14 cellular contexts compared by ENCODE assay signal in the genomic region with DNA sequence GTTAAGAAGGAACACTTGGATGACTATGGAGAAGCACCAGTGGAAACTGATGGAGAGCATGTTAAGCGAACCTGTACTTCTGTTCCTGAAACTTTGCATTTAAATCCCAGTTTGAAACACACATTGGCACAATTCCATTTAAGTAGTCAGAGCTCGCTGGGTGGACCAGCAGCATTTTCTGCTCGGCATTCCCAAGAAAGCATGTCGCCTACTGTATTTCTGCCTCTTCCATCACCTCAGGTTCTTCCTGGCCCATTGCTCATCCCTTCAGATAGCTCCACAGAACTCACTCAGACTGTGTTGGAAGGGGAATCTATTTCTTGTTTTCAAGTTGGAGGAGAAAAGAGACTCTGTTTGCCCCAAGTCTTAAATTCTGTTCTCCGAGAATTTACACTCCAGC. TPM values are rescaled to one million over a fixed set of nuclear protein-coding genes. Genes with fewer than 3 reads are reported as not detected.
DNase-seq lines count a peak whose midpoint lies in the region; ATAC-seq and TF ChIP-seq lines count a peak whose summit lies in the region.
"Had no signal": no experiment of that assay in that cellular context is flagged by ENCODE, and none has a peak within 500 bp of the region (broad histone marks: within the 10 kb centered on the region; RNA-seq: fewer than 3 reads in every experiment).

No MANE protein-coding gene starts in this region.

- peak overlapping the region in 1 of 7 donors; percentile 58 for H3K27ac Mint-ChIP-seq in CD14-positive monocyte

- no peaks in the 10 kb centered on the region for H3K9me2 ChIP-seq in SK-N-SH

- DNase-seq in SK-N-SH = no peak
- DNase-seq in adipocyte (ENCODE audit: low read depth) = no peak
- DNase-seq in smooth muscle cell (lab: John Stamatoyannopoulos, UW; ENCODE audit: unreplicated experiment) = no peak
- DNase-seq in CD14-positive monocyte (ENCODE audit: low spot score) = no peak
- no peak for DNase-seq in iPS-NIHi7 (ENCODE audit: extremely low spot score)
- DNase-seq: activated T-cell treated with anti-CD3 and anti-CD28 coated beads, Interleukin-2, amount 50 U/mL, for 1 hour; DMS79; NCI-H1694 treated with DMSO at 0.1 percent for 48 hours had no signal

- no peaks in the 10 kb centered on the region for H3K9me3 ChIP-seq in SK-N-SH
- H3K9me3 ChIP-seq in adipocyte (ENCODE audit: control insufficient read depth, low read length) = no peaks in the 10 kb centered on the region
- H3K9me3 ChIP-seq in iPS-15b (ENCODE audit: control insufficient read depth, insufficient read depth, low read length) = no peaks in the 10 kb centered on the region
- no peaks in the 10 kb centered on the region for H3K9me3 ChIP-seq in smooth muscle cell (replicated peaks; ENCODE audit: low read depth)

- H3K79me2 ChIP-seq in SK-N-SH (ENCODE audit: insufficient read depth) = peaks cover 78% of the 10 kb centered on the region
- peaks cover 73% of the 10 kb centered on the region for H3K79me2 ChIP-seq in smooth muscle cell (ENCODE audit: low read depth)

- peaks cover 59% of the 10 kb centered on the region for H4K20me1 ChIP-seq in SK-N-SH (ENCODE audit: insufficient read depth)
- H4K20me1 ChIP-seq in smooth muscle cell (ENCODE audit: low read depth) = peaks cover 73% of the 10 kb centered on the region

- no peaks in the 10 kb centered on the region for H3K27me3 ChIP-seq in SK-N-SH (ENCODE audit: insufficient read depth)
- H3K27me3 ChIP-seq in adipocyte (replicated peaks; ENCODE audit: control insufficient read depth, insufficient read depth, low read length) = no peaks in the 10 kb centered on the region
- no peaks in the 10 kb centered on the region for H3K27me3 ChIP-seq in iPS-15b (ENCODE audit: control insufficient read depth, insufficient read depth, low read length)
- H3K27me3 ChIP-seq in smooth muscle cell (ENCODE audit: low read depth) = no peaks in the 10 kb centered on the region

- H3K4me1 ChIP-seq in SK-N-SH (ENCODE audit: control insufficient read depth in 1 of 2, insufficient read depth in 2 of 2, low read depth in 1 of 2, low read length in 1 of 2) (peaks cover 23 to 28% of the 10 kb centered on the region in 2 experiments), adipocyte (ENCODE audit: control insufficient read depth, insufficient read depth, low read length) (peaks cover 57% of the 10 kb centered on the region), iPS-15b (ENCODE audit: control insufficient read depth, insufficient read depth, low read length) (peaks cover 3% of the 10 kb centered on the region), smooth muscle cell (ENCODE audit: low read depth) (peaks cover 36% of the 10 kb centered on the region)

- H3K4me3 ChIP-seq in SK-N-SH (ENCODE audit: low read depth in 2 of 2, low read length in 1 of 2) = no peak overlapping the region; a peak in 1 of 4 replicates
- H3K4me3 ChIP-seq in adipocyte (ENCODE audit: low read length) = peak overlapping the region; percentile 89
- H3K4me3 ChIP-seq in iPS-15b (ENCODE audit: low read depth, low read length) = peak overlapping the region; percentile 88
- H3K4me3 ChIP-seq in smooth muscle cell = peak overlapping the region; percentile 89

- H3K36me3 Mint-ChIP-seq in CD14-positive monocyte = peaks cover 34 to 36% of the 10 kb centered on the region in 2 donors

- peak overlapping the region; percentile 87 for H3K4me2 ChIP-seq in SK-N-SH
- peak overlapping the region; percentile 90 for H3K4me2 ChIP-seq in smooth muscle cell

- ATAC-seq in SK-N-SH treated with all-trans-retinoic acid at 6 μM for 48 hours = no peak
- no peak for ATAC-seq in HG02870 (IDR thresholded peaks at IDR 0.05; ENCODE audit: unreplicated experiment)

- H3K4me1 Mint-ChIP-seq in CD14-positive monocyte = peaks cover 43% of the 10 kb centered on the region

- no peak for TF ChIP-seq EP300 in SK-N-SH (IDR thresholded peaks at IDR 0.05; ENCODE audit: borderline replicate concordance in 1 of 2, low read depth in 1 of 2, low read length in 1 of 2)

- 85% methylated on average over 2 of the region's 5 CpGs for WGBS in SK-N-SH (ENCODE audit: low lambda C conversion rate)
- WGBS in smooth muscle cell (ENCODE audit: low lambda C conversion rate) = 74% methylated on average over 5 of the region's 5 CpGs

- POLR2A ChIA-PET in SK-N-SH (lab: Yijun Ruan, JAX) = no interaction called here

- CTCF ChIA-PET in SK-N-SH (lab: Yijun Ruan, JAX) = interaction anchor here (1.0 to 1.9 kb wide), 2 partner anchors 9 to 172 kb away, joined by 4 to 5 read pairs; no protein-coding TSS in a partner anchor

- no peak overlapping the region; a peak in 1 of 4 replicates for H3K27ac ChIP-seq in SK-N-SH (ENCODE audit: low read depth in 2 of 2, low read length in 1 of 2)
- H3K27ac ChIP-seq in smooth muscle cell (ENCODE audit: low read depth) = peak overlapping the region; percentile 99
- H3K27ac ChIP-seq: skin epidermis had no signal

- H3K36me3 ChIP-seq in SK-N-SH (replicated peaks in 1 of 2; ENCODE audit: control insufficient read depth in 1 of 2, insufficient read depth in 2 of 2, low read length in 1 of 2) (peaks cover 35 to 61% of the 10 kb centered on the region in 2 experiments), adipocyte (ENCODE audit: control insufficient read depth, insufficient read depth, low read length, severe bottlenecking) (peaks cover 9% of the 10 kb centered on the region), iPS-15b (ENCODE audit: control insufficient read depth, insufficient read depth, low read length) (peaks cover 5% of the 10 kb centered on the region), smooth muscle cell (ENCODE audit: low read depth) (peaks cover 23% of the 10 kb centered on the region)

- peaks cover 3 to 11% (median 4%) of the 10 kb centered on the region in 3 donors for H3K27me3 Mint-ChIP-seq in CD14-positive monocyte (ENCODE audit: low read depth in 3 of 3)

- no peak overlapping the region for H3K9ac ChIP-seq in SK-N-SH
- no peak overlapping the region for H3K9ac ChIP-seq in adipocyte (ENCODE audit: low read length)
- H3K9ac ChIP-seq in iPS-15b (ENCODE audit: low read depth, low read length) = no peak overlapping the region
- H3K9ac ChIP-seq in smooth muscle cell (ENCODE audit: low read depth) = peak overlapping the region; percentile 99

- intact Hi-C loops in CD14-positive monocyte (cut with micrococcal nuclease) = loop anchor here in 1 of 2 donors (10.0 kb wide), 1 partner anchor 176 kb away; a partner anchor contains a TSS

- TF ChIP-seq RAD21 in SK-N-SH (IDR thresholded peaks at IDR 0.05; ENCODE audit: low read length) = no peak

- peaks cover 36% of the 10 kb centered on the region for H3F3A ChIP-seq in SK-N-SH (replicated peaks; ENCODE audit: insufficient read depth)
- peaks cover 16% of the 10 kb centered on the region for H3F3A ChIP-seq in smooth muscle cell (ENCODE audit: low read depth)

- peak overlapping the region in 1 of 2 donors; percentile 26 for H3K4me3 Mint-ChIP-seq in CD14-positive monocyte

- TF ChIP-seq CTCF in SK-N-SH (IDR thresholded peaks at IDR 0.05) (no peak), smooth muscle cell (IDR thresholded peaks at IDR 0.05; ENCODE audit: borderline replicate concordance, insufficient read depth, poor library complexity, severe bottlenecking) (no peak), CD14-positive monocyte (IDR thresholded peaks at IDR 0.05) (no peak)

- no peak overlapping the region for H2AFZ ChIP-seq in SK-N-SH (ENCODE audit: low read depth)
- no peak overlapping the region for H2AFZ ChIP-seq in smooth muscle cell (ENCODE audit: low read depth)

- peaks cover 0 to 5% (median 3%) of the 10 kb centered on the region in 7 donors for H3K9me3 Mint-ChIP-seq in CD14-positive monocyte

TF ChIP-seq in SK-N-SH, 30 proteins besides CTCF, POLR2A, EP300 and RAD21 (continues in another document):
- TF ChIP-seq CHD2 (IDR thresholded peaks at IDR 0.05; ENCODE audit: low read length, partially characterized antibody) (no peak), YY1 (IDR thresholded peaks at IDR 0.05; ENCODE audit: low read depth) (no peak), RXRA (IDR thresholded peaks at IDR 0.05; ENCODE audit: borderline replicate concordance, low read depth) (no peak), RFX5 (IDR thresholded peaks at IDR 0.05; ENCODE audit: low read length) (no peak), POLR2AphosphoS5 (IDR thresholded peaks at IDR 0.05; ENCODE audit: low read depth, low read length) (no peak)

TF ChIP-seq in SK-N-SH treated with all-trans-retinoic acid at 6 μM for 48 hours, 23 proteins besides CTCF, POLR2A, EP300 and RAD21 (continues in another document):
- TF ChIP-seq, protein P1, sequence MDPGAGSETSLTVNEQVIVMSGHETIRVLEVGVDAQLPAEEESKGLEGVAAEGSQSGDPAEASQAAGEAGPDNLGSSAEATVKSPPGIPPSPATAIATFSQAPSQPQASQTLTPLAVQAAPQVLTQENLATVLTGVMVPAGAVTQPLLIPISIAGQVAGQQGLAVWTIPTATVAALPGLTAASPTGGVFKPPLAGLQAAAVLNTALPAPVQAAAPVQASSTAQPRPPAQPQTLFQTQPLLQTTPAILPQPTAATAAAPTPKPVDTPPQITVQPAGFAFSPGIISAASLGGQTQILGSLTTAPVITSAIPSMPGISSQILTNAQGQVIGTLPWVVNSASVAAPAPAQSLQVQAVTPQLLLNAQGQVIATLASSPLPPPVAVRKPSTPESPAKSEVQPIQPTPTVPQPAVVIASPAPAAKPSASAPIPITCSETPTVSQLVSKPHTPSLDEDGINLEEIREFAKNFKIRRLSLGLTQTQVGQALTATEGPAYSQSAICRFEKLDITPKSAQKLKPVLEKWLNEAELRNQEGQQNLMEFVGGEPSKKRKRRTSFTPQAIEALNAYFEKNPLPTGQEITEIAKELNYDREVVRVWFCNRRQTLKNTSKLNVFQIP (CRISPR knock-in tag; IDR thresholded peaks at IDR 0.05; ENCODE audit: borderline replicate concordance, low read depth) = no peak
- no peak for TF ChIP-seq PPARA (CRISPR knock-in tag; IDR thresholded peaks at IDR 0.05; ENCODE audit: borderline replicate concordance)

RNA-seq across cellular contexts. Expression of a gene that starts 3.0 kb away (rescaled TPM):
- polyA plus RNA-seq in SK-N-SH (2012; rRNA removed) = 3.9 and 5.1 TPM in 2 replicates
- polyA plus RNA-seq in SK-N-SH (2012; cell fraction: cytosol; rRNA removed) = 4.0 and 4.8 TPM in 2 replicates
- 7.2 and 12.9 TPM in 2 replicates for polyA plus RNA-seq in SK-N-SH (2012; cell fraction: nucleus; rRNA removed)
- 167 and 207 TPM in 2 replicates for total RNA-seq in smooth muscle cell
- polyA plus RNA-seq in smooth muscle cell = 22.0 and 45.0 TPM in 2 replicates
- polyA plus RNA-seq in CD14-positive monocyte = 10 to 100 TPM in 1 of 2 donors, 1 to 10 TPM in 1; 9.2 to 13.4 TPM

RNA-seq across cellular contexts. Expression of a gene that starts 58.2 kb away (rescaled TPM):
- polyA plus RNA-seq in SK-N-SH (2012; rRNA removed) (1.6 and 2.2 TPM in 2 replicates), smooth muscle cell (1.0 and 1.3 TPM in 2 replicates), CD14-positive monocyte (not detected)
- polyA plus RNA-seq in SK-N-SH (2012; cell fraction: cytosol; rRNA removed) = 0.93 and 1.5 TPM in 2 replicates
- 2.5 and 4.0 TPM in 2 replicates for polyA plus RNA-seq in SK-N-SH (2012; cell fraction: nucleus; rRNA removed)
- 4.2 and 5.9 TPM in 2 replicates for total RNA-seq in smooth muscle cell
- total RNA-seq: A172, HT1080 had no signal

Comparison
In these comparisons a context has a peak if more than half of its experiments do, and no peak if none do; other contexts are left out.
1. H3K4me3 ChIP-seq: peak in adipocyte (single experiment), iPS-15b (single experiment) and smooth muscle cell (single experiment); none in SK-N-SH (0 of 2).